ENCODE assay signal across 1 cellular context in genomic region chr15:92981333-92981732, GRCh38.
TF ChIP-seq lines count a peak whose summit lies in the region.

No MANE protein-coding gene starts in this region.

TF ChIP-seq in HCT116, 20 proteins besides CTCF, POLR2A, EP300 and RAD21 (continued from another document):
- TF ChIP-seq, protein P1, sequence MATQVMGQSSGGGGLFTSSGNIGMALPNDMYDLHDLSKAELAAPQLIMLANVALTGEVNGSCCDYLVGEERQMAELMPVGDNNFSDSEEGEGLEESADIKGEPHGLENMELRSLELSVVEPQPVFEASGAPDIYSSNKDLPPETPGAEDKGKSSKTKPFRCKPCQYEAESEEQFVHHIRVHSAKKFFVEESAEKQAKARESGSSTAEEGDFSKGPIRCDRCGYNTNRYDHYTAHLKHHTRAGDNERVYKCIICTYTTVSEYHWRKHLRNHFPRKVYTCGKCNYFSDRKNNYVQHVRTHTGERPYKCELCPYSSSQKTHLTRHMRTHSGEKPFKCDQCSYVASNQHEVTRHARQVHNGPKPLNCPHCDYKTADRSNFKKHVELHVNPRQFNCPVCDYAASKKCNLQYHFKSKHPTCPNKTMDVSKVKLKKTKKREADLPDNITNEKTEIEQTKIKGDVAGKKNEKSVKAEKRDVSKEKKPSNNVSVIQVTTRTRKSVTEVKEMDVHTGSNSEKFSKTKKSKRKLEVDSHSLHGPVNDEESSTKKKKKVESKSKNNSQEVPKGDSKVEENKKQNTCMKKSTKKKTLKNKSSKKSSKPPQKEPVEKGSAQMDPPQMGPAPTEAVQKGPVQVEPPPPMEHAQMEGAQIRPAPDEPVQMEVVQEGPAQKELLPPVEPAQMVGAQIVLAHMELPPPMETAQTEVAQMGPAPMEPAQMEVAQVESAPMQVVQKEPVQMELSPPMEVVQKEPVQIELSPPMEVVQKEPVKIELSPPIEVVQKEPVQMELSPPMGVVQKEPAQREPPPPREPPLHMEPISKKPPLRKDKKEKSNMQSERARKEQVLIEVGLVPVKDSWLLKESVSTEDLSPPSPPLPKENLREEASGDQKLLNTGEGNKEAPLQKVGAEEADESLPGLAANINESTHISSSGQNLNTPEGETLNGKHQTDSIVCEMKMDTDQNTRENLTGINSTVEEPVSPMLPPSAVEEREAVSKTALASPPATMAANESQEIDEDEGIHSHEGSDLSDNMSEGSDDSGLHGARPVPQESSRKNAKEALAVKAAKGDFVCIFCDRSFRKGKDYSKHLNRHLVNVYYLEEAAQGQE (IDR thresholded peaks at IDR 0.05; ENCODE audit: low read depth) = no peak
- TF ChIP-seq ZBTB33 (IDR thresholded peaks at IDR 0.05; ENCODE audit: extremely low read depth, insufficient replicate concordance, low read length) (no peak), EZH2 (IDR thresholded peaks at IDR 0.05) (no peak), ATF3 (IDR thresholded peaks at IDR 0.05) (no peak), POLR2AphosphoS5 (IDR thresholded peaks at IDR 0.05; ENCODE audit: low read depth, low read length) (no peak), SRF (IDR thresholded peaks at IDR 0.05; ENCODE audit: low read depth) (no peak), TCF7L2 (IDR thresholded peaks at IDR 0.05; ENCODE audit: borderline replicate concordance, extremely low read depth, insufficient read depth, insufficient read length) (no peak), CBX3 (IDR thresholded peaks at IDR 0.05; ENCODE audit: low read depth) (peak; percentile 27; the same call in 1 of the 2 replicates), YY1 (IDR thresholded peaks at IDR 0.05; ENCODE audit: extremely low read depth, insufficient replicate concordance, low read depth, low read length) (no peak)
